In genomic region chr4:183674153-183674552, GRCh38 we compare ENCODE assay signal across 19 cellular contexts.
"Had no signal": no experiment of that assay in that cellular context is flagged by ENCODE, and none has a peak within 500 bp of the region (broad histone marks: within the 10 kb centered on the region; RNA-seq: fewer than 3 reads in every experiment).

No MANE protein-coding gene starts in this region.

- ATAC-seq: natural killer cell; stimulated activated memory B cell treated with anti-CD40 and anti-IgM and Interleukin-4, amounts not matched to agents 10 μg/mL and 1 μg/mL and 100 μg/mL, for 72 hours had no signal

- H3K4me1 Mint-ChIP-seq: activated B cell treated with CpG ODN at 0.5 μM for 24 hours; stimulated activated memory B cell treated with anti-CD40 and anti-IgM and Interleukin-4, amounts not matched to agents 10 μg/mL and 1 μg/mL and 100 μg/mL, for 72 hours had no signal

- H3K4me3 ChIP-seq: thyroid gland had no signal

- H3K27ac ChIP-seq: epithelial cell of prostate, neutrophil, parathyroid adenoma, thyroid gland had no signal

- DNase-seq: activated B cell treated with CpG ODN at 0.5 μM for 24 hours; activated CD4-positive, alpha-beta T cell treated with anti-CD3 and anti-CD28 coated beads for 48 hours; activated naive CD4-positive, alpha-beta T cell; activated T-cell treated with anti-CD3 and anti-CD28 coated beads for 4 hours; aorta; cortex of kidney; effector memory CD4-positive, alpha-beta T cell; foreskin melanocyte; head of caudate nucleus; kidney glomerular epithelial cell; mesenchymal stem cell; natural killer cell; stimulated activated CD4-positive, alpha-beta T cell treated with anti-CD3 and anti-CD28 coated beads, Interleukin-2, amount 100 ng/mL, for 48 hours; thyroid gland had no signal

- H2AFZ ChIP-seq: parathyroid adenoma had no signal

- H3K79me2 ChIP-seq: parathyroid adenoma had no signal

- H3K9me3 Mint-ChIP-seq: activated B cell treated with CpG ODN at 0.5 μM for 24 hours; natural killer cell; stimulated activated memory B cell treated with anti-CD40 and anti-IgM and Interleukin-4, amounts not matched to agents 10 μg/mL and 1 μg/mL and 100 μg/mL, for 72 hours had no signal

- FAIRE-seq: urothelium cell line had no signal

- H3K4me3 Mint-ChIP-seq: activated B cell treated with CpG ODN at 0.5 μM for 24 hours; natural killer cell; stimulated activated memory B cell treated with anti-CD40 and anti-IgM and Interleukin-4, amounts not matched to agents 10 μg/mL and 1 μg/mL and 100 μg/mL, for 72 hours had no signal

- H3K27ac Mint-ChIP-seq: activated B cell treated with CpG ODN at 0.5 μM for 24 hours; natural killer cell; stimulated activated memory B cell treated with anti-CD40 and anti-IgM and Interleukin-4, amounts not matched to agents 10 μg/mL and 1 μg/mL and 100 μg/mL, for 72 hours had no signal

- H3K9ac ChIP-seq: parathyroid adenoma had no signal

- H3K9me3 ChIP-seq: neutrophil, thyroid gland had no signal

- H3K27me3 Mint-ChIP-seq: activated B cell treated with CpG ODN at 0.5 μM for 24 hours; stimulated activated memory B cell treated with anti-CD40 and anti-IgM and Interleukin-4, amounts not matched to agents 10 μg/mL and 1 μg/mL and 100 μg/mL, for 72 hours had no signal

- H3K27me3 ChIP-seq: neutrophil, thyroid gland had no signal

- H3K4me1 ChIP-seq: parathyroid adenoma, thyroid gland had no signal
